ENCODE assay signal across 18 cellular contexts in the genomic region with DNA sequence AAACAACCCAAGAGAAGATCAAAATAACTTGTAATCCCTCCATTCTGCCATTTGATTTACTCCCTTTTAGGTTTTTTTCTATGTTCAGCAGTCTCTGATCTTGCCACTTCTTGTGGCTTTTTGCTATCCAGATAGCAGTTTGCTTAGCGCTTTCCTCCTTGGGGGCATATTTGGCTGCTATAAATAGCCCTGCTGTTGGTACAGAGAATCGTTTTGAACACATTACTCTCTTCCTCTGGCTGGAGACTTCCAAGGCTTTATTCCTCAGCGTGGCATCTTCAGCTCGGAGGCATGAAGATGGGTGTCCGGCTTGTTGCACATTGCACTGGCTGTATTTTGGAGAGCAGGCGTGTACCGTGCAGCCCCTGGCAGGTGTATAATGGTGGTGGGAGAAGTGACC. TPM values are rescaled to one million over a fixed set of nuclear protein-coding genes. Genes with fewer than 3 reads are reported as not detected.
DNase-seq lines count a peak whose midpoint lies in the region; TF ChIP-seq lines count a peak whose summit lies in the region.
"Had no signal": no experiment of that assay in that cellular context is flagged by ENCODE, and none has a peak within 500 bp of the region (broad histone marks: within the 10 kb centered on the region; RNA-seq: fewer than 3 reads in every experiment).

No MANE protein-coding gene starts in this region.

- no peaks in the 10 kb centered on the region for H3K27me3 ChIP-seq in BLaER1
- H3K27me3 ChIP-seq in skeletal muscle tissue (ENCODE audit: control insufficient read depth in 3 of 3, insufficient read depth in 3 of 3, low read length in 3 of 3): peaks cover 37 to 68% (median 42%) of the 10 kb centered on the region in 3 donors
- peaks cover 0 to 19% of the 10 kb centered on the region in 2 donors for H3K27me3 ChIP-seq in breast epithelium

- peak; percentile 38 for DNase-seq in RPMI8226
- DNase-seq in inferior parietal cortex (ENCODE audit: extremely low spot score): peak; percentile 32
- no peak for DNase-seq in stimulated activated naive CD4-positive, alpha-beta T cell treated with Interleukin-2 at 50 U/mL for 16 hours (lab: John Stamatoyannopoulos, UW)
- DNase-seq in SW 1271 (lab: John Stamatoyannopoulos, UW): no peak
- DNase-seq in UCSD-AML1 (lab: John Stamatoyannopoulos, UW; ENCODE audit: unreplicated experiment): no peak
- DNase-seq in breast epithelium (ENCODE audit: low spot score in 2 of 2): no peak
- DNase-seq: 8988T, C1 segment of cervical spinal cord, DMS53, GM23248, NCI-H1092 treated with DMSO at 0.1 percent for 48 hours, NCI-H1694, NCI-H446, SK-N-SH had no signal

- TF ChIP-seq CTCF in breast epithelium (IDR thresholded peaks at IDR 0.05): no peak

- H3K9ac ChIP-seq in BLaER1 (no peak overlapping the region), skeletal muscle tissue (ENCODE audit: low read depth in 1 of 3, low read length in 3 of 3) (no peak overlapping the region)
- H3K9ac ChIP-seq: GM23248, KMS-11, SK-N-SH had no signal

- H3K27ac ChIP-seq in BLaER1 (no peak overlapping the region), skeletal muscle tissue (ENCODE audit: low read depth, low read length) (peak overlapping the region; percentile 19), breast epithelium (no peak overlapping the region)
- H3K27ac ChIP-seq: GM23248, KMS-11 had no signal

- H3K9me3 ChIP-seq in BLaER1 (no peaks in the 10 kb centered on the region), skeletal muscle tissue (ENCODE audit: control insufficient read depth in 3 of 3, low read length in 3 of 3) (no peaks in the 10 kb centered on the region), breast epithelium (no peaks in the 10 kb centered on the region)
- H3K9me3 ChIP-seq: SK-N-SH had no signal

- H3K36me3 ChIP-seq in BLaER1 (no peaks in the 10 kb centered on the region), skeletal muscle tissue (ENCODE audit: control insufficient read depth in 3 of 3, insufficient read depth in 3 of 3, low read length in 3 of 3) (peaks cover 0 to 9% (median 2%) of the 10 kb centered on the region in 3 donors), breast epithelium (no peaks in the 10 kb centered on the region)

- intact Hi-C loops in breast epithelium (cut with DNase I; ENCODE audit: low total_unique reads): no loop called here

- H3K4me3 ChIP-seq in BLaER1: no peak overlapping the region
- no peak overlapping the region for H3K4me3 ChIP-seq in skeletal muscle tissue (ENCODE audit: low read length in 3 of 3)
- H3K4me3 ChIP-seq in breast epithelium: no peak overlapping the region
- H3K4me3 ChIP-seq: GM23248 had no signal

- H3K4me1 ChIP-seq in BLaER1 (peaks cover 32% of the 10 kb centered on the region), skeletal muscle tissue (ENCODE audit: control insufficient read depth in 3 of 3, insufficient read depth in 3 of 3, low read length in 3 of 3) (peaks cover 16 to 38% (median 19%) of the 10 kb centered on the region in 3 donors), breast epithelium (no peaks in the 10 kb centered on the region)

- H3K4me2 ChIP-seq in BLaER1: peak overlapping the region; percentile 73
- H3K4me2 ChIP-seq: KMS-11, SK-N-SH had no signal

- H4K20me1 ChIP-seq in BLaER1: no peaks in the 10 kb centered on the region

- TF ChIP-seq POLR2A in breast epithelium (IDR thresholded peaks at IDR 0.05): no peak

RNA-seq across cellular contexts. Expression of a gene that starts 38.6 kb away (rescaled TPM):
- 12.5 TPM for total RNA-seq in skeletal muscle tissue
- total RNA-seq in breast epithelium: 1 to 10 TPM in 1 of 3 donors, under 1 TPM in 2; 0.29 to 3.8 (median 0.98) TPM
- total RNA-seq: GM23248, MCF 10A had no signal

Comparison
In these comparisons a context has a peak if more than half of its experiments do, and no peak if none do; other contexts are left out.
1. DNase-seq: peak in RPMI8226 (single experiment) and inferior parietal cortex (single experiment); none in stimulated activated naive CD4-positive, alpha-beta T cell treated with Interleukin-2 at 50 U/mL for 16 hours (single experiment), SW 1271 (0 of 2), UCSD-AML1 (single experiment) and breast epithelium (0 of 2).